9 cellular contexts compared by ENCODE assay signal in genomic region chr3:86702381-86702958, GRCh38.
DNase-seq lines count a peak whose midpoint lies in the region; ATAC-seq and TF ChIP-seq lines count a peak whose summit lies in the region.
"Had no signal": no experiment of that assay in that cellular context is flagged by ENCODE, and none has a peak within 500 bp of the region (broad histone marks: within the 10 kb centered on the region; RNA-seq: fewer than 3 reads in every experiment).

No MANE protein-coding gene starts in this region.

- 7% methylated on average over 1 of the region's 1 CpG for WGBS in liver

- intact Hi-C loops in Calu3 (cut with micrococcal nuclease; ENCODE audit: unreplicated experiment) = loop anchor here (5.0 kb wide), 2 partner anchors 60 to 465 kb away; no protein-coding TSS in a partner anchor

- no peaks in the 10 kb centered on the region for H3K9me3 Mint-ChIP-seq in Calu3 (ENCODE audit: low read depth, unreplicated experiment)
- H3K9me3 Mint-ChIP-seq in activated naive CD4-positive, alpha-beta T cell treated with anti-CD3 and anti-CD28 coated beads, Interleukin-2, amount 50 U/mL, for 72 hours = peaks cover 12 to 22% of the 10 kb centered on the region in 2 donors

- peaks cover 27% of the 10 kb centered on the region for H3K27me3 Mint-ChIP-seq in Calu3 (ENCODE audit: unreplicated experiment)
- H3K27me3 Mint-ChIP-seq: activated T-cell treated with anti-CD3 and anti-CD28 coated beads, Interleukin-2, amount 50 U/mL, for 24 hours had no signal

- TF ChIP-seq CTCF in Calu3 (IDR thresholded peaks at IDR 0.05; ENCODE audit: unreplicated experiment) (peak; percentile 34), WI38 (IDR thresholded peaks at IDR 0.05; ENCODE audit: low read depth, low read length) (peak; percentile 45; the same call in 1 of the 2 replicates), liver (IDR thresholded peaks at IDR 0.05; ENCODE audit: low read depth, low read length, missing input control) (peak; percentile 21)

- no peaks in the 10 kb centered on the region for H3K36me3 ChIP-seq in liver (ENCODE audit: control insufficient read depth in 4 of 4, insufficient read depth in 3 of 4, low read depth in 1 of 4, low read length in 3 of 4)

- H3K27me3 ChIP-seq in liver (ENCODE audit: control insufficient read depth in 4 of 4, insufficient read depth in 4 of 4, low read length in 3 of 4) = peaks cover 0 to 5% (median 0%) of the 10 kb centered on the region in 4 donors

- H3K4me3 ChIP-seq in WI38 (ENCODE audit: low read depth, low read length) (no peak overlapping the region), liver (ENCODE audit: low read depth in 1 of 3, low read length in 3 of 3) (no peak overlapping the region)

- ATAC-seq in HG03442 (IDR thresholded peaks at IDR 0.05; ENCODE audit: unreplicated experiment) (peak; percentile 43), HG03457 (IDR thresholded peaks at IDR 0.05; ENCODE audit: unreplicated experiment) (no peak), GM19328 (IDR thresholded peaks at IDR 0.05; ENCODE audit: unreplicated experiment) (no peak), GM18873 (IDR thresholded peaks at IDR 0.05; ENCODE audit: low FRiP score, unreplicated experiment) (no peak)
- no peak for ATAC-seq in activated naive CD4-positive, alpha-beta T cell treated with anti-CD3 and anti-CD28 coated beads, Interleukin-2, amount 50 U/mL, for 72 hours

- TF ChIP-seq RAD21 in liver (IDR thresholded peaks at IDR 0.05) = peak; percentile 47 to 52

- no peak overlapping the region for H3K27ac ChIP-seq in liver (ENCODE audit: low read depth in 1 of 2, low read length in 2 of 2)

- no peak overlapping the region for H3K9ac ChIP-seq in liver (ENCODE audit: low read depth in 1 of 2, low read length in 2 of 2)

- no peaks in the 10 kb centered on the region for H3K9me3 ChIP-seq in liver (ENCODE audit: control insufficient read depth in 4 of 4, low read length in 3 of 4)

- H3K4me3 Mint-ChIP-seq in Calu3 (ENCODE audit: low read depth, unreplicated experiment) = no peak overlapping the region
- H3K4me3 Mint-ChIP-seq: activated T-cell treated with anti-CD3 and anti-CD28 coated beads, Interleukin-2, amount 50 U/mL, for 24 hours had no signal

- no peak overlapping the region for H3K27ac Mint-ChIP-seq in Calu3 (ENCODE audit: unreplicated experiment)
- no peak overlapping the region for H3K27ac Mint-ChIP-seq in activated naive CD4-positive, alpha-beta T cell treated with anti-CD3 and anti-CD28 coated beads, Interleukin-2, amount 50 U/mL, for 72 hours
- H3K27ac Mint-ChIP-seq: activated T-cell treated with anti-CD3 and anti-CD28 coated beads, Interleukin-2, amount 50 U/mL, for 24 hours had no signal

- DNase-seq in Calu3 = no peak
- DNase-seq in activated naive CD4-positive, alpha-beta T cell treated with anti-CD3 and anti-CD28 coated beads, Interleukin-2, amount 50 U/mL, for 72 hours (ENCODE audit: low spot score in 2 of 2) = no peak
- DNase-seq: activated T-cell treated with anti-CD3 and anti-CD28 coated beads, Interleukin-2, amount 50 U/mL, for 24 hours had no signal

- H3K36me3 Mint-ChIP-seq in Calu3 (ENCODE audit: insufficient read depth, unreplicated experiment) = no peaks in the 10 kb centered on the region
- no peaks in the 10 kb centered on the region for H3K36me3 Mint-ChIP-seq in activated naive CD4-positive, alpha-beta T cell treated with anti-CD3 and anti-CD28 coated beads, Interleukin-2, amount 50 U/mL, for 72 hours

- no peaks in the 10 kb centered on the region for H3K4me1 Mint-ChIP-seq in Calu3 (ENCODE audit: low read depth, unreplicated experiment)

- H3K4me1 ChIP-seq in liver (ENCODE audit: control insufficient read depth in 4 of 4, insufficient read depth in 4 of 4, low read length in 3 of 4) = no peaks in the 10 kb centered on the region

- no TSS peak for BruUV-seq in Calu3 (replicated peaks; lab: Mats Ljungman, UMichigan)

- CTCF ChIA-PET in Calu3 (lab: Charles Lee) = interaction anchor here (0.5 to 1.2 kb wide), 2 partner anchors 70 to 656 kb away, joined by 3 to 5 read pairs; no protein-coding TSS in a partner anchor

TF ChIP-seq in liver, 16 proteins besides CTCF, POLR2A, EP300 and RAD21:
- TF ChIP-seq FOXA1 (IDR thresholded peaks at IDR 0.05) (no peak), HNF4A (conservative IDR thresholded peaks at IDR 0.05) (no peak), REST (IDR thresholded peaks at IDR 0.05) (no peak), NR2F2 (IDR thresholded peaks at IDR 0.05) (no peak), MAX (IDR thresholded peaks at IDR 0.05) (no peak), EGR1 (IDR thresholded peaks at IDR 0.05; ENCODE audit: low read depth in 2 of 2) (no peak), JUND (IDR thresholded peaks at IDR 0.05) (no peak), YY1 (IDR thresholded peaks at IDR 0.05) (no peak), GABPA (IDR thresholded peaks at IDR 0.05 in 1 of 2, conservative IDR thresholded peaks at IDR 0.05 in 1 of 2) (no peak), SP1 (IDR thresholded peaks at IDR 0.05) (no peak), TAF1 (conservative IDR thresholded peaks at IDR 0.05) (no peak), ZBTB33 (IDR thresholded peaks at IDR 0.05) (no peak)
